8 cellular contexts compared by ENCODE assay signal in the genomic region with DNA sequence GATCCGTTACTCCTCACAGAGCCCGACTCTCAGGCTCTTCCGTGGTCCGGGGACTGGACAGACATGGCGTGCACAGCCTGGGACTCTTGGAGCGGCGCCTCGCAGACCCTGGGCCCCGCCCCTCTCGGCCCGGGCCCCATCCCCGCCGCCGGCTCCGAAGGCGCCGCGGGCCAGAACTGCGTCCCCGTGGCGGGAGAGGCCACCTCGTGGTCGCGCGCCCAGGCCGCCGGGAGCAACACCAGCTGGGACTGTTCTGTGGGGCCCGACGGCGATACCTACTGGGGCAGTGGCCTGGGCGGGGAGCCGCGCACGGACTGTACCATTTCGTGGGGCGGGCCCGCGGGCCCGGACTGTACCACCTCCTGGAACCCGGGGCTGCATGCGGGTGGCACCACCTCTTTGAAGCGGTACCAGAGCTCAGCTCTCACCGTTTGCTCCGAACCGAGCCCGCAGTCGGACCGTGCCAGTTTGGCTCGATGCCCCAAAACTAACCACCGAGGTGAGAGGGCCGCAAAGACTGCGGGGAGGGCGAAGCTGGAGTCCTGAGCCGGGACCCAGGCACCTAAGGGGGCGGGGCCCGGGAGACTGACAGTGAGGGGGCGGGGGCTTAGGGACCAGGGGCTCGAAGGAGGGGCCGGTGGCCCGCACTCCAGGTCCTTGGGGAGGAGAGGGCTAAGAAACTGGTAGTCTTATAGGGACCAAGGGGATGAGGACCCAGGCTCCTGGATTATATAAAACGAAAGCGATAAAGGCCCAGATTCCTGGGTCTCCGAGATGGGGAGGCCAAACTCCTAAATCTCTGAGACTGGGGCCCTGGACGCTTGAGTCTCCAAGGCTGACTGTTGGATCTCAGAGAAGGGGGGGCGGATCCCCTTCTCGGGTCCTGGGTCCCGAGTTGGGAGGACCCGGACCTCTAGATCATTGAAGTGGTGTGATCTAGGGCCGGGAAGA. TPM values are rescaled to one million over a fixed set of nuclear protein-coding genes. Genes with fewer than 3 reads are reported as not detected.
DNase-seq lines count a peak whose midpoint lies in the region; ATAC-seq and TF ChIP-seq lines count a peak whose summit lies in the region.

No MANE protein-coding gene starts in this region.

- DNase-seq in NCI-H2081 (lab: John Stamatoyannopoulos, UW) (peak; percentile 73), NCI-H2081 treated with DMSO at 0.1 percent for 48 hours (lab: John Stamatoyannopoulos, UW) (no peak), NCI-H510A (lab: John Stamatoyannopoulos, UW) (peak; percentile 94), dedifferentiated amniotic fluid mesenchymal stem cell (ENCODE audit: extremely low spot score) (peak; percentile 25)
- DNase-seq in activated CD4-positive, alpha-beta T cell treated with anti-CD3 and anti-CD28 coated beads, Interleukin-2, amount 10 ng/mL, durations not matched to agents 7 days and 5 days, result peak; percentile 86
- DNase-seq in stimulated activated CD4-positive, alpha-beta T cell treated with anti-CD3 and anti-CD28 coated beads, Interleukin-4, amount 100 ng/mL, for 4 hours, result peak; percentile 69 to 72

- H3K27ac Mint-ChIP-seq in activated CD4-positive, alpha-beta T cell treated with anti-CD3 and anti-CD28 coated beads, Interleukin-2, amount 10 ng/mL, durations not matched to agents 7 days and 5 days, result peak overlapping the region; percentile 91

- H3K27ac ChIP-seq in liver (ENCODE audit: low read depth in 1 of 2, low read length in 2 of 2), result peak overlapping the region; percentile 92 to 93

- no peaks in the 10 kb centered on the region for H3K9me3 Mint-ChIP-seq in activated CD4-positive, alpha-beta T cell treated with anti-CD3 and anti-CD28 coated beads, Interleukin-2, amount 10 ng/mL, durations not matched to agents 7 days and 5 days

- POLR2A ChIA-PET in activated CD4-positive, alpha-beta T cell treated with anti-CD3 and anti-CD28 coated beads, Interleukin-2, amount 10 ng/mL, durations not matched to agents 7 days and 5 days (lab: Charles Lee), result no interaction called here

- H3K27me3 ChIP-seq in liver (ENCODE audit: control insufficient read depth in 4 of 4, insufficient read depth in 4 of 4, low read length in 3 of 4), result no peaks in the 10 kb centered on the region

- H3K4me1 ChIP-seq in liver (ENCODE audit: control insufficient read depth in 4 of 4, insufficient read depth in 4 of 4, low read length in 3 of 4), result peaks cover 0 to 20% (median 11%) of the 10 kb centered on the region in 4 donors

- H3K27me3 Mint-ChIP-seq in activated CD4-positive, alpha-beta T cell treated with anti-CD3 and anti-CD28 coated beads, Interleukin-2, amount 10 ng/mL, durations not matched to agents 7 days and 5 days, result no peaks in the 10 kb centered on the region

- CTCF ChIA-PET in activated CD4-positive, alpha-beta T cell treated with anti-CD3 and anti-CD28 coated beads, Interleukin-2, amount 10 ng/mL, durations not matched to agents 7 days and 5 days (lab: Charles Lee), result interaction anchor here (0.8 to 1.5 kb wide), 4 partner anchors 7 to 51 kb away, joined by 3 to 4 read pairs (median 3); no protein-coding TSS in a partner anchor

- peaks cover 44% of the 10 kb centered on the region for H3K4me1 Mint-ChIP-seq in activated CD4-positive, alpha-beta T cell treated with anti-CD3 and anti-CD28 coated beads, Interleukin-2, amount 10 ng/mL, durations not matched to agents 7 days and 5 days

- peak overlapping the region; percentile 72 for H3K4me3 Mint-ChIP-seq in activated CD4-positive, alpha-beta T cell treated with anti-CD3 and anti-CD28 coated beads, Interleukin-2, amount 10 ng/mL, durations not matched to agents 7 days and 5 days

- H3K36me3 ChIP-seq in liver (ENCODE audit: control insufficient read depth in 4 of 4, insufficient read depth in 3 of 4, low read depth in 1 of 4, low read length in 3 of 4), result no peaks in the 10 kb centered on the region

- H3K4me3 ChIP-seq in liver (ENCODE audit: low read depth in 1 of 3, low read length in 3 of 3), result peak overlapping the region; percentile 67 to 83 (median 71)

- WGBS in liver, result under 1% methylated on average over 69 of the region's 69 CpGs

- H3K9ac ChIP-seq in liver (ENCODE audit: low read depth in 1 of 2, low read length in 2 of 2), result peak overlapping the region; percentile 55 to 78

- TF ChIP-seq CTCF in liver (IDR thresholded peaks at IDR 0.05; ENCODE audit: low read depth, low read length, missing input control), result no peak

- no peaks in the 10 kb centered on the region for H3K36me3 Mint-ChIP-seq in activated CD4-positive, alpha-beta T cell treated with anti-CD3 and anti-CD28 coated beads, Interleukin-2, amount 10 ng/mL, durations not matched to agents 7 days and 5 days (ENCODE audit: low read depth)

- ATAC-seq in HG03135 (IDR thresholded peaks at IDR 0.05; ENCODE audit: unreplicated experiment), result peak; percentile 35

- no peaks in the 10 kb centered on the region for H3K9me3 ChIP-seq in liver (ENCODE audit: control insufficient read depth in 4 of 4, low read length in 3 of 4)

- no peak for TF ChIP-seq RAD21 in liver (IDR thresholded peaks at IDR 0.05)

TF ChIP-seq in liver, 16 proteins besides CTCF, POLR2A, EP300 and RAD21 (continues in another document):
- TF ChIP-seq TAF1 (conservative IDR thresholded peaks at IDR 0.05) (peak; percentile 73), RXRA (IDR thresholded peaks at IDR 0.05) (peak; percentile 16 to 20), HNF4A (conservative IDR thresholded peaks at IDR 0.05) (peak in 1 of 2 donors; percentile 10), HNF4G (IDR thresholded peaks at IDR 0.05) (no peak), FOXA2 (IDR thresholded peaks at IDR 0.05) (no peak), JUND (IDR thresholded peaks at IDR 0.05) (no peak)
- TF ChIP-seq, protein P1, sequence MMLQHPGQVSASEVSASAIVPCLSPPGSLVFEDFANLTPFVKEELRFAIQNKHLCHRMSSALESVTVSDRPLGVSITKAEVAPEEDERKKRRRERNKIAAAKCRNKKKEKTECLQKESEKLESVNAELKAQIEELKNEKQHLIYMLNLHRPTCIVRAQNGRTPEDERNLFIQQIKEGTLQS (IDR thresholded peaks at IDR 0.05), result no peak
- TF ChIP-seq, protein P2, sequence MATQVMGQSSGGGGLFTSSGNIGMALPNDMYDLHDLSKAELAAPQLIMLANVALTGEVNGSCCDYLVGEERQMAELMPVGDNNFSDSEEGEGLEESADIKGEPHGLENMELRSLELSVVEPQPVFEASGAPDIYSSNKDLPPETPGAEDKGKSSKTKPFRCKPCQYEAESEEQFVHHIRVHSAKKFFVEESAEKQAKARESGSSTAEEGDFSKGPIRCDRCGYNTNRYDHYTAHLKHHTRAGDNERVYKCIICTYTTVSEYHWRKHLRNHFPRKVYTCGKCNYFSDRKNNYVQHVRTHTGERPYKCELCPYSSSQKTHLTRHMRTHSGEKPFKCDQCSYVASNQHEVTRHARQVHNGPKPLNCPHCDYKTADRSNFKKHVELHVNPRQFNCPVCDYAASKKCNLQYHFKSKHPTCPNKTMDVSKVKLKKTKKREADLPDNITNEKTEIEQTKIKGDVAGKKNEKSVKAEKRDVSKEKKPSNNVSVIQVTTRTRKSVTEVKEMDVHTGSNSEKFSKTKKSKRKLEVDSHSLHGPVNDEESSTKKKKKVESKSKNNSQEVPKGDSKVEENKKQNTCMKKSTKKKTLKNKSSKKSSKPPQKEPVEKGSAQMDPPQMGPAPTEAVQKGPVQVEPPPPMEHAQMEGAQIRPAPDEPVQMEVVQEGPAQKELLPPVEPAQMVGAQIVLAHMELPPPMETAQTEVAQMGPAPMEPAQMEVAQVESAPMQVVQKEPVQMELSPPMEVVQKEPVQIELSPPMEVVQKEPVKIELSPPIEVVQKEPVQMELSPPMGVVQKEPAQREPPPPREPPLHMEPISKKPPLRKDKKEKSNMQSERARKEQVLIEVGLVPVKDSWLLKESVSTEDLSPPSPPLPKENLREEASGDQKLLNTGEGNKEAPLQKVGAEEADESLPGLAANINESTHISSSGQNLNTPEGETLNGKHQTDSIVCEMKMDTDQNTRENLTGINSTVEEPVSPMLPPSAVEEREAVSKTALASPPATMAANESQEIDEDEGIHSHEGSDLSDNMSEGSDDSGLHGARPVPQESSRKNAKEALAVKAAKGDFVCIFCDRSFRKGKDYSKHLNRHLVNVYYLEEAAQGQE (IDR thresholded peaks at IDR 0.05), result peak; percentile 55
- TF ChIP-seq, protein P3, sequence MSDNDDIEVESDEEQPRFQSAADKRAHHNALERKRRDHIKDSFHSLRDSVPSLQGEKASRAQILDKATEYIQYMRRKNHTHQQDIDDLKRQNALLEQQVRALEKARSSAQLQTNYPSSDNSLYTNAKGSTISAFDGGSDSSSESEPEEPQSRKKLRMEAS (IDR thresholded peaks at IDR 0.05), result no peak

RNA-seq across cellular contexts. Expression of a gene that starts 2.0 kb away (rescaled TPM):
- 1 to 10 TPM in 1 of 2 experiments, under 1 TPM in 1; 0.84 to 1.9 TPM for total RNA-seq in activated CD4-positive, alpha-beta T cell treated with anti-CD3 and anti-CD28 coated beads, Interleukin-2, amount 10 ng/mL, durations not matched to agents 7 days and 5 days
- under 1 TPM; 0.17 to 0.70 TPM for total RNA-seq in liver
- 1 to 10 TPM; 1.6 to 1.8 TPM for polyA plus RNA-seq in liver

RNA-seq across cellular contexts. Expression of a gene that starts 4.6 kb away (rescaled TPM):
- total RNA-seq in activated CD4-positive, alpha-beta T cell treated with anti-CD3 and anti-CD28 coated beads, Interleukin-2, amount 10 ng/mL, durations not matched to agents 7 days and 5 days, result 100 to 1,000 TPM; 429 to 474 TPM
- 100 to 1,000 TPM; 139 to 191 TPM for total RNA-seq in liver
- 100 to 1,000 TPM; 451 to 518 TPM for polyA plus RNA-seq in liver

RNA-seq across cellular contexts. Expression of a gene that starts 14.7 kb away (rescaled TPM):
- 100 to 1,000 TPM; 100 to 112 TPM for total RNA-seq in activated CD4-positive, alpha-beta T cell treated with anti-CD3 and anti-CD28 coated beads, Interleukin-2, amount 10 ng/mL, durations not matched to agents 7 days and 5 days
- total RNA-seq in liver, result 10 to 100 TPM; 20.1 TPM
- polyA plus RNA-seq in liver, result 10 to 100 TPM; 17.8 to 34.7 TPM

RNA-seq across cellular contexts. Expression of a gene that starts 22.8 kb away (rescaled TPM):
- total RNA-seq in activated CD4-positive, alpha-beta T cell treated with anti-CD3 and anti-CD28 coated beads, Interleukin-2, amount 10 ng/mL, durations not matched to agents 7 days and 5 days, result under 1 TPM; 0.37 TPM
- under 1 TPM in 1 of 2 donors, not detected in 1; 0.56 TPM for total RNA-seq in liver
- under 1 TPM in 1 of 2 donors, not detected in 1; 0.10 TPM for polyA plus RNA-seq in liver

RNA-seq across cellular contexts. Expression of a gene that starts 31.0 kb away (rescaled TPM):
- total RNA-seq in activated CD4-positive, alpha-beta T cell treated with anti-CD3 and anti-CD28 coated beads, Interleukin-2, amount 10 ng/mL, durations not matched to agents 7 days and 5 days, result 10 to 100 TPM; 52.2 to 57.9 TPM
- 1 to 10 TPM; 2.5 to 7.3 TPM for total RNA-seq in liver
- polyA plus RNA-seq in liver, result 1 to 10 TPM; 1.9 to 2.2 TPM

Comparison
In these comparisons a context has a peak if more than half of its experiments do, and no peak if none do; other contexts are left out.
1. RNA of a gene that starts 14.7 kb away (total RNA-seq): 100 to 112 TPM in activated CD4-positive, alpha-beta T cell treated with anti-CD3 and anti-CD28 coated beads, Interleukin-2, amount 10 ng/mL, durations not matched to agents 7 days and 5 days; 20.1 TPM in liver; every median in the first group is over 4 times any median in the second.